In the genomic region with DNA sequence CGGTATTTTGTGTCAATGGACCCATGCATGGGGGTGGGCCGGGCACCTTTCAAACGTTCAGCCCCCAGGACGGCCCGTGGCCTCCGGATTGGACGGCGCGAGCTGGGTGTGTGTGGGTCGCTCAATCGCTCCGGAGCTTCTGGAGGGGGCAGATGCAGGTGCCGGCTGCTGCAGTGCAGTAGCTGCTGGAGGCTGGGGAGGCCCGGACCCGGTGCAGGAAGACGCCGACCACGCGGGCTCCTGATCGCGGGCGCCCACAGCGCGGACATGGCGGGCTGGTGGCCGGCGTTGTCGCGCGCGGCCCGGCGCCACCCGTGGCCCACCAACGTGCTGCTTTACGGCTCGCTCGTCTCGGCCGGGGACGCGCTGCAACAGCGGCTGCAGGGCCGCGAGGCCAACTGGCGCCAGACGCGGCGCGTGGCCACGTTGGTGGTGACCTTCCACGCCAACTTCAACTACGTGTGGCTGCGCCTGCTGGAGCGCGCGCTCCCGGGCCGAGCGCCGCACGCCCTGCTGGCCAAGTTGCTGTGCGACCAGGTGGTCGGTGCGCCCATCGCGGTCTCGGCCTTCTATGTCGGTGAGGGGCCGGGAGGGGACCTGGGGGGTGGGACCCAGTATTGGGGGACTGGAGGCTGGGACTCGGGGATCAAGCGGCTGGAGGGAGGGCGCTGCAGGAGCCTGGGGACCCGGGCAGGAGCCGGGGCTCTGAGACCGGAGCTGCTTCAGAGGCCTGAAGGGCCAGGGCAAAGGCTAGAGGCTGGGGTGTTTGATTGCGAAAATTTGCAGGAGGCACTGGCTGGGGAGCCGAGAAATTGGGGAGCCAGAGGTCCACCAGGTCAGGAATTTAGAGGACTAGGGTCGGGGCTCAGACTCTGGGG, we compare ENCODE assay signal across 8 cellular contexts. TPM values are rescaled to one million over a fixed set of nuclear protein-coding genes. Genes with fewer than 3 reads are reported as not detected.
DNase-seq lines count a peak whose midpoint lies in the region; ATAC-seq and TF ChIP-seq lines count a peak whose summit lies in the region.
"Not testable (repeated sequence)": the region's sequence is repeated elsewhere in the genome, so short reads cannot be mapped to it uniquely, and the experiment has no call there.

A gene (plus strand): TSS at position 124 of the 878 bp plus-strand sequence. CDS start 144 bp downstream, at position 268.

- peaks cover 28% of the 10 kb centered on the region for H3K27me3 Mint-ChIP-seq in CD8-positive, alpha-beta T cell (ENCODE audit: low read depth)

- POLR2A ChIA-PET in CD8-positive, alpha-beta T cell (lab: Charles Lee), result not testable (repeated sequence)

- not testable (repeated sequence) for H3K27ac Mint-ChIP-seq in CD8-positive, alpha-beta T cell

- not testable (repeated sequence) for H3K27me3 ChIP-seq in CD8-positive, alpha-beta T cell (ENCODE audit: insufficient read depth, low read length); Karpas-422 (ENCODE audit: low read length); NT2/D1 (ENCODE audit: insufficient read depth, insufficient read length); ovary; suprapubic skin

- not testable (repeated sequence) for H3K27ac ChIP-seq in CD8-positive, alpha-beta T cell (ENCODE audit: low read depth, low read length); Karpas-422 (ENCODE audit: low read length)
- H3K27ac ChIP-seq in ovary (peak within 1 kb of the TSS; percentile 33 to 49), suprapubic skin (peak within 1 kb of the TSS; percentile 67)

- TF ChIP-seq EP300 in ovary (IDR thresholded peaks at IDR 0.05); suprapubic skin (IDR thresholded peaks at IDR 0.05): not testable (repeated sequence)

- H3K9ac ChIP-seq in Karpas-422 (ENCODE audit: low read length), result not testable (repeated sequence)
- peak within 1 kb of the TSS; percentile 93 for H3K9ac ChIP-seq in NT2/D1 (ENCODE audit: insufficient read length, low read depth)

- H3K36me3 Mint-ChIP-seq in CD8-positive, alpha-beta T cell, result not testable (repeated sequence)

- WGBS in ovary, 3 donors, result 2 to 5% (median 5%) methylated on average over 53 to 79 of the region's 79 CpGs
- WGBS in suprapubic skin, result 16% methylated on average over 19 of the region's 79 CpGs

- CTCF ChIA-PET in CD8-positive, alpha-beta T cell (lab: Charles Lee), result not testable (repeated sequence)

- not testable (repeated sequence) for H3K4me1 ChIP-seq in CD8-positive, alpha-beta T cell (ENCODE audit: insufficient read depth, low read length); Karpas-422 (ENCODE audit: low read length); NT2/D1 (ENCODE audit: insufficient read depth, insufficient read length); ovary (ENCODE audit: insufficient read depth)
- peaks cover 11% of the 10 kb centered on the region for H3K4me1 ChIP-seq in suprapubic skin

- H3K36me3 ChIP-seq in CD8-positive, alpha-beta T cell (ENCODE audit: insufficient read depth, low read length); Karpas-422 (ENCODE audit: insufficient read depth, low read length); NT2/D1 (ENCODE audit: insufficient read depth, insufficient read length, low read length); ovary; suprapubic skin: not testable (repeated sequence)

- H3K9me2 ChIP-seq in Karpas-422 (replicated peaks; ENCODE audit: insufficient read depth, low read length), result not testable (repeated sequence)

- not testable (repeated sequence) for H2AFZ ChIP-seq in Karpas-422 (ENCODE audit: low read length)

- H3K9me3 Mint-ChIP-seq in CD8-positive, alpha-beta T cell, result not testable (repeated sequence)

- TF ChIP-seq CTCF in CD8-positive, alpha-beta T cell (IDR thresholded peaks at IDR 0.05); fibroblast of pulmonary artery (IDR thresholded peaks at IDR 0.05; ENCODE audit: low read length, missing control alignments); ovary (IDR thresholded peaks at IDR 0.05); suprapubic skin (IDR thresholded peaks at IDR 0.05): not testable (repeated sequence)

- H3K4me3 ChIP-seq in CD8-positive, alpha-beta T cell (ENCODE audit: low read depth, low read length); Karpas-422 (ENCODE audit: low read length): not testable (repeated sequence)
- peak within 1 kb of the TSS; percentile 72 for H3K4me3 ChIP-seq in NT2/D1 (ENCODE audit: insufficient read length, low read depth)
- H3K4me3 ChIP-seq in fibroblast of pulmonary artery (replicated peaks; ENCODE audit: low read depth, low read length), result peak within 1 kb of the TSS; percentile 29
- peak within 1 kb of the TSS; percentile 57 for H3K4me3 ChIP-seq in ovary
- H3K4me3 ChIP-seq in suprapubic skin, result peak within 1 kb of the TSS; percentile 63

- DNase-seq in CD8-positive, alpha-beta T cell; NT2/D1 (ENCODE audit: low read depth, low spot score): not testable (repeated sequence)
- DNase-seq in Karpas-422, result peak; percentile 15
- peak; percentile 47 for DNase-seq in astrocyte of the hippocampus (ENCODE audit: low read depth, low spot score)
- peak; percentile 8 for DNase-seq in fibroblast of pulmonary artery (ENCODE audit: low read depth)
- DNase-seq in left kidney (ENCODE audit: low read depth, low spot score), result peak; percentile 82
- DNase-seq in ovary, result peak; percentile 42 to 76 (median 51)
- DNase-seq in suprapubic skin (ENCODE audit: low spot score in 2 of 2), result peak; percentile 64 to 81

- H3K4me1 Mint-ChIP-seq in CD8-positive, alpha-beta T cell (ENCODE audit: low read depth), result not testable (repeated sequence)

- not testable (repeated sequence) for H3K9me3 ChIP-seq in CD8-positive, alpha-beta T cell (ENCODE audit: low read length); Karpas-422 (ENCODE audit: low read length); NT2/D1 (ENCODE audit: insufficient read depth, low read length); ovary; suprapubic skin

- not testable (repeated sequence) for H3K79me2 ChIP-seq in Karpas-422 (ENCODE audit: low read length)

- H3K4me2 ChIP-seq in Karpas-422 (ENCODE audit: low read depth, low read length, poor library complexity, severe bottlenecking), result not testable (repeated sequence)

- H3K4me3 Mint-ChIP-seq in CD8-positive, alpha-beta T cell, result peak within 1 kb of the TSS; percentile 37

- intact Hi-C loops in CD8-positive, alpha-beta T cell (cut with DNase I, micrococcal nuclease); ovary (cut with DNase I): not testable (repeated sequence)

- not testable (repeated sequence) for TF ChIP-seq POLR2A in ovary (IDR thresholded peaks at IDR 0.05); suprapubic skin (IDR thresholded peaks at IDR 0.05)

- not testable (repeated sequence) for H4K20me1 ChIP-seq in Karpas-422 (ENCODE audit: insufficient read depth, low read depth, low read length)

- not testable (repeated sequence) for ATAC-seq in CD8-positive, alpha-beta T cell

RNA-seq across cellular contexts. Expression of the gene that starts here (rescaled TPM):
- not detected for total RNA-seq in CD8-positive, alpha-beta T cell
- not detected in 2 replicates for total RNA-seq in Karpas-422 (2014; rRNA removed; shearing (Covaris generic); ENCODE audit: low replicate concordance)
- 10 to 100 TPM in 5 of 7 donors, 1 to 10 TPM in 2; 4.7 to 13.9 (median 11.0) TPM for total RNA-seq in ovary
- 1 to 10 TPM; 3.8 to 7.0 TPM for polyA plus RNA-seq in ovary
- total RNA-seq in suprapubic skin, result 10 to 100 TPM in 2 of 4 donors, 1 to 10 TPM in 2; 3.9 to 15.8 (median 11.0) TPM

Comparison
In these comparisons a context has a peak if more than half of its experiments do, and no peak if none do; other contexts are left out.
1. Peak in DNase-seq in Karpas-422; RNA of the gene not detected or under 1 TPM.